Comparison of ENCODE assay signal across 8 cellular contexts in the genomic region with DNA sequence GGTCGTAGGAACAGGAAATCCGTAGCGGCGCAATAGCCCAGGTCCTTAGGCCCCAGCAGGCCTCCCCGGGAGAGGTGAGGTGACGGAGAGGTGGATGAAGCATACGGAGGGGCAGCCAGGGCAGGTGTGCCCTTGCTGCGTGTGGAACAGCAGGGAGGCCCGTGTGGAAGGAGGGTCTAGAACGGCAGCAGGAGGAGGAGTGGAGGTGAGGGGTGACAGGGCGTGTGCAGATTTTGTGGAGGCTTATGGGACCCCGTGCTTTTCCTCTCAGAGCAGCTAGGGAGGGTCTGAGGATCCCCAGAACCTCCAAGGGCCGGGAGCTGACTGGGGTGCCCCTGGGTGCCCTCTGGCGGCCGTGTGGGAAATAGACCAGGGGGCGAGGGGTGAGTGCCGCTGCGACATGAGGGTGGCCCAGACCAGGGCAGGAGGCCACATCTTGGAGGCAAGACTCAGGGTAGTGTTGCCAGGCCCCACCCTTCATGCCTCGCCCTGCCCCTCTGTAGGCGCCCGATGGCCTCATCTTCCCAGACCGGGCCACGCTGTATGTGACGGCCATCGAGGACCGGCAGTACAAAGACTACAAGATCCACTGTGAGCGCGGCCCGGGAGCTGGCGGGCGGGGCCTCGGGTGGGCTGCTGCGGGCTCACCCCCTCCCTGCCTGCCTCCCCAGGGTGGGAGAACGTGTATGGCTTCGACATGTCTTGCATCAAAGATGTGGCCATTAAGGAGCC. TPM values are rescaled to one million over a fixed set of nuclear protein-coding genes. Genes with fewer than 3 reads are reported as not detected.
DNase-seq lines count a peak whose midpoint lies in the region; ATAC-seq and TF ChIP-seq lines count a peak whose summit lies in the region.

No MANE protein-coding gene starts in this region.

- no peak overlapping the region for H3K27ac ChIP-seq in hepatocyte
- no peak overlapping the region for H3K27ac ChIP-seq in caudate nucleus (ENCODE audit: low read depth, low read length)

- H3K4me3 ChIP-seq in AG10803 (ENCODE audit: low read length), result no peak overlapping the region
- H3K4me3 ChIP-seq in hepatocyte, result no peak overlapping the region

- H3K4me3 Mint-ChIP-seq in T-helper 17 cell, result peak overlapping the region; percentile 21

- H3K27me3 ChIP-seq in hepatocyte, result no peaks in the 10 kb centered on the region

- no peak overlapping the region for H3K4me2 ChIP-seq in hepatocyte

- no peaks in the 10 kb centered on the region for H3K9me3 ChIP-seq in T-helper 17 cell (ENCODE audit: control insufficient read depth, low read length, poor library complexity, severe bottlenecking)
- no peaks in the 10 kb centered on the region for H3K9me3 ChIP-seq in hepatocyte (ENCODE audit: low read depth)

- H3K36me3 Mint-ChIP-seq in T-helper 17 cell (ENCODE audit: low read depth), result peaks cover 8% of the 10 kb centered on the region

- H3K27me3 Mint-ChIP-seq in T-helper 17 cell, result no peaks in the 10 kb centered on the region

- H3K27ac Mint-ChIP-seq in T-helper 17 cell, result peak overlapping the region; percentile 80

- H3K4me1 Mint-ChIP-seq in T-helper 17 cell, result peaks cover 26% of the 10 kb centered on the region

- peaks cover 35% of the 10 kb centered on the region for H3K79me2 ChIP-seq in hepatocyte

- no peak overlapping the region for H2AFZ ChIP-seq in hepatocyte

- in situ Hi-C loops in GM13976 (cut with MboI; ENCODE audit: low sequenced_read_pairs, unreplicated experiment), result no loop called here

- WGBS in hepatocyte (ENCODE audit: low lambda C conversion rate, missing lambda C conversion rate), result 94% methylated on average over 26 of the region's 35 CpGs

- peaks cover 15% of the 10 kb centered on the region for H3K4me1 ChIP-seq in hepatocyte (ENCODE audit: insufficient read depth)

- DNase-seq in AG10803 (ENCODE audit: low read depth) (no peak), GM13976 (ENCODE audit: low spot score) (peak; percentile 64), T-helper 17 cell (no peak), hepatocyte (ENCODE audit: low spot score) (peak; percentile 19), NCI-H510A treated with DMSO at 0.1 percent for 48 hours (lab: John Stamatoyannopoulos, UW) (no peak), Ammon's horn (ENCODE audit: low spot score) (no peak), caudate nucleus (lab: John Stamatoyannopoulos, UW) (no peak), NCI-H526 treated with DMSO at 0.1 percent for 48 hours (lab: John Stamatoyannopoulos, UW) (no peak)

- peaks cover 3% of the 10 kb centered on the region for H3K36me3 ChIP-seq in hepatocyte (replicated peaks; ENCODE audit: insufficient read depth, low read depth)

- peaks cover 22% of the 10 kb centered on the region for H4K20me1 ChIP-seq in hepatocyte (ENCODE audit: insufficient read depth, poor library complexity, severe bottlenecking)

- TF ChIP-seq CTCF in AG10803 (conservative IDR thresholded peaks at IDR 0.05; ENCODE audit: low read length) (peak; percentile 53), GM13976 (IDR thresholded peaks at IDR 0.05; ENCODE audit: borderline replicate concordance, control extremely low read depth, extremely low read depth, insufficient read depth, missing control alignments) (peak; percentile 30), hepatocyte (IDR thresholded peaks at IDR 0.05; ENCODE audit: poor library complexity) (peak; percentile 19)

- H3K9me2 ChIP-seq in hepatocyte (replicated peaks; ENCODE audit: insufficient read depth), result no peaks in the 10 kb centered on the region

- no peak for ATAC-seq in T-helper 17 cell

RNA-seq across cellular contexts. Expression of a gene that starts 5.0 kb away (rescaled TPM):
- 1 to 10 TPM; 2.8 to 2.9 TPM for total RNA-seq in T-helper 17 cell
- total RNA-seq in hepatocyte, result 0.12 and 0.50 TPM in 2 replicates
- polyA plus RNA-seq in hepatocyte, result not detected in 2 replicates

RNA-seq across cellular contexts. Expression of a gene that starts 6.5 kb away (rescaled TPM):
- total RNA-seq in T-helper 17 cell (1 to 10 TPM in 1 of 2 donors, under 1 TPM in 1; 0.31 to 1.0 TPM), hepatocyte (6.2 and 6.7 TPM in 2 replicates)
- 6.8 and 10.0 TPM in 2 replicates for polyA plus RNA-seq in hepatocyte

RNA-seq across cellular contexts. Expression of a gene that starts 7.3 kb away (rescaled TPM):
- total RNA-seq in T-helper 17 cell, result 10 to 100 TPM; 83.9 to 97.7 TPM
- total RNA-seq in hepatocyte, result 189 and 195 TPM in 2 replicates
- 175 and 180 TPM in 2 replicates for polyA plus RNA-seq in hepatocyte

RNA-seq across cellular contexts. Expression of a gene that starts 18.7 kb away (rescaled TPM):
- 10 to 100 TPM; 10.2 to 15.6 TPM for total RNA-seq in T-helper 17 cell
- total RNA-seq in hepatocyte, result 4.9 and 13.8 TPM in 2 replicates
- polyA plus RNA-seq in hepatocyte, result 28.3 and 32.5 TPM in 2 replicates

RNA-seq across cellular contexts. Expression of a gene that starts 18.8 kb away (rescaled TPM):
- total RNA-seq in T-helper 17 cell (100 to 1,000 TPM; 162 to 181 TPM), hepatocyte (39.2 and 55.6 TPM in 2 replicates)
- polyA plus RNA-seq in hepatocyte, result 38.8 and 41.8 TPM in 2 replicates

Comparison
In these comparisons a context has a peak if more than half of its experiments do, and no peak if none do; other contexts are left out.
1. DNase-seq: peak in GM13976 (single experiment) and hepatocyte (single experiment); none in AG10803 (single experiment), T-helper 17 cell (0 of 3), NCI-H510A treated with DMSO at 0.1 percent for 48 hours (single experiment), Ammon's horn (single experiment), caudate nucleus (0 of 61) and NCI-H526 treated with DMSO at 0.1 percent for 48 hours (single experiment).
2. Peak in every context shown above with its lines, with median percentiles within 50 percentile points of each other: CTCF ChIP-seq.